1 cellular context compared by ENCODE assay signal in genomic region chr3:50237754-50238548, GRCh38.
A peak's percentile ranks its signal among the peaks of the same experiment; 100 is the strongest.
TF ChIP-seq lines count a peak whose summit lies in the region.

No MANE protein-coding gene starts in this region.

TF ChIP-seq in HepG2, 621 proteins besides CTCF, POLR2A, EP300 and RAD21:
- TF ChIP-seq ZNF446 (CRISPR knock-in tag; IDR thresholded peaks at IDR 0.05) (no peak), ZNF33A (CRISPR knock-in tag; IDR thresholded peaks at IDR 0.05; ENCODE audit: borderline replicate concordance) (no peak), ZBTB20 (CRISPR knock-in tag; IDR thresholded peaks at IDR 0.05; ENCODE audit: borderline replicate concordance, low read depth) (no peak), KLF13 (CRISPR knock-in tag; IDR thresholded peaks at IDR 0.05) (no peak), SRSF1 (optimal IDR thresholded peaks at IDR 0.05; ENCODE audit: low read depth, low read length) (peak; percentile 39)
- TF ChIP-seq, protein P1, sequence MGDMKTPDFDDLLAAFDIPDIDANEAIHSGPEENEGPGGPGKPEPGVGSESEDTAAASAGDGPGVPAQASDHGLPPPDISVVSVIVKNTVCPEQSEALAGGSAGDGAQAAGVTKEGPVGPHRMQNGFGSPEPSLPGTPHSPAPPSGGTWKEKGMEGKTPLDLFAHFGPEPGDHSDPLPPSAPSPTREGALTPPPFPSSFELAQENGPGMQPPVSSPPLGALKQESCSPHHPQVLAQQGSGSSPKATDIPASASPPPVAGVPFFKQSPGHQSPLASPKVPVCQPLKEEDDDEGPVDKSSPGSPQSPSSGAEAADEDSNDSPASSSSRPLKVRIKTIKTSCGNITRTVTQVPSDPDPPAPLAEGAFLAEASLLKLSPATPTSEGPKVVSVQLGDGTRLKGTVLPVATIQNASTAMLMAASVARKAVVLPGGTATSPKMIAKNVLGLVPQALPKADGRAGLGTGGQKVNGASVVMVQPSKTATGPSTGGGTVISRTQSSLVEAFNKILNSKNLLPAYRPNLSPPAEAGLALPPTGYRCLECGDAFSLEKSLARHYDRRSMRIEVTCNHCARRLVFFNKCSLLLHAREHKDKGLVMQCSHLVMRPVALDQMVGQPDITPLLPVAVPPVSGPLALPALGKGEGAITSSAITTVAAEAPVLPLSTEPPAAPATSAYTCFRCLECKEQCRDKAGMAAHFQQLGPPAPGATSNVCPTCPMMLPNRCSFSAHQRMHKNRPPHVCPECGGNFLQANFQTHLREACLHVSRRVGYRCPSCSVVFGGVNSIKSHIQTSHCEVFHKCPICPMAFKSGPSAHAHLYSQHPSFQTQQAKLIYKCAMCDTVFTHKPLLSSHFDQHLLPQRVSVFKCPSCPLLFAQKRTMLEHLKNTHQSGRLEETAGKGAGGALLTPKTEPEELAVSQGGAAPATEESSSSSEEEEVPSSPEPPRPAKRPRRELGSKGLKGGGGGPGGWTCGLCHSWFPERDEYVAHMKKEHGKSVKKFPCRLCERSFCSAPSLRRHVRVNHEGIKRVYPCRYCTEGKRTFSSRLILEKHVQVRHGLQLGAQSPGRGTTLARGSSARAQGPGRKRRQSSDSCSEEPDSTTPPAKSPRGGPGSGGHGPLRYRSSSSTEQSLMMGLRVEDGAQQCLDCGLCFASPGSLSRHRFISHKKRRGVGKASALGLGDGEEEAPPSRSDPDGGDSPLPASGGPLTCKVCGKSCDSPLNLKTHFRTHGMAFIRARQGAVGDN (CRISPR knock-in tag; IDR thresholded peaks at IDR 0.05), result 0 out of 2 replicates have a peak, but pooled peaks have one; percentile 8
- TF ChIP-seq, protein P2, sequence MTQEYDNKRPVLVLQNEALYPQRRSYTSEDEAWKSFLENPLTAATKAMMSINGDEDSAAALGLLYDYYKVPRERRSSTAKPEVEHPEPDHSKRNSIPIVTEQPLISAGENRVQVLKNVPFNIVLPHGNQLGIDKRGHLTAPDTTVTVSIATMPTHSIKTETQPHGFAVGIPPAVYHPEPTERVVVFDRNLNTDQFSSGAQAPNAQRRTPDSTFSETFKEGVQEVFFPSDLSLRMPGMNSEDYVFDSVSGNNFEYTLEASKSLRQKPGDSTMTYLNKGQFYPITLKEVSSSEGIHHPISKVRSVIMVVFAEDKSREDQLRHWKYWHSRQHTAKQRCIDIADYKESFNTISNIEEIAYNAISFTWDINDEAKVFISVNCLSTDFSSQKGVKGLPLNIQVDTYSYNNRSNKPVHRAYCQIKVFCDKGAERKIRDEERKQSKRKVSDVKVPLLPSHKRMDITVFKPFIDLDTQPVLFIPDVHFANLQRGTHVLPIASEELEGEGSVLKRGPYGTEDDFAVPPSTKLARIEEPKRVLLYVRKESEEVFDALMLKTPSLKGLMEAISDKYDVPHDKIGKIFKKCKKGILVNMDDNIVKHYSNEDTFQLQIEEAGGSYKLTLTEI (CRISPR knock-in tag; conservative IDR thresholded peaks at IDR 0.05), result no peak
- TF ChIP-seq, protein P3, sequence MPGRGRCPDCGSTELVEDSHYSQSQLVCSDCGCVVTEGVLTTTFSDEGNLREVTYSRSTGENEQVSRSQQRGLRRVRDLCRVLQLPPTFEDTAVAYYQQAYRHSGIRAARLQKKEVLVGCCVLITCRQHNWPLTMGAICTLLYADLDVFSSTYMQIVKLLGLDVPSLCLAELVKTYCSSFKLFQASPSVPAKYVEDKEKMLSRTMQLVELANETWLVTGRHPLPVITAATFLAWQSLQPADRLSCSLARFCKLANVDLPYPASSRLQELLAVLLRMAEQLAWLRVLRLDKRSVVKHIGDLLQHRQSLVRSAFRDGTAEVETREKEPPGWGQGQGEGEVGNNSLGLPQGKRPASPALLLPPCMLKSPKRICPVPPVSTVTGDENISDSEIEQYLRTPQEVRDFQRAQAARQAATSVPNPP (CRISPR knock-in tag; IDR thresholded peaks at IDR 0.05), result no peak
